ENCODE assay signal across 8 cellular contexts in genomic region chr3:36992806-36993325, GRCh38. TPM values are rescaled to one million over a fixed set of nuclear protein-coding genes. Genes with fewer than 3 reads are reported as not detected.
DNase-seq lines count a peak whose midpoint lies in the region; ATAC-seq and TF ChIP-seq lines count a peak whose summit lies in the region.

Gene EPM2AIP1, minus strand, starts transcription at chr3:36993131. Its CDS starts 54 bp downstream, at chr3:36993077.

- peak; percentile 82 for ATAC-seq in GM21423 (IDR thresholded peaks at IDR 0.05; ENCODE audit: unreplicated experiment)
- ATAC-seq in stimulated activated naive B cell treated with anti-CD40 and anti-IgM and Interleukin-4, amounts not matched to agents 10 μg/mL and 1 μg/mL and 100 μg/mL, for 72 hours (replicated peaks), result peak; percentile 88 to 89

- H3K27me3 ChIP-seq in HUES6 (ENCODE audit: control insufficient read depth, insufficient read depth, low read length), result no peaks in the 10 kb centered on the region

- H3K4me1 Mint-ChIP-seq in stimulated activated naive B cell treated with anti-CD40 and anti-IgM and Interleukin-4, amounts not matched to agents 10 μg/mL and 1 μg/mL and 100 μg/mL, for 72 hours, result peaks cover 21 to 33% of the 10 kb centered on the region in 2 donors

- peak; percentile 100 for DNase-seq in G401 (ENCODE audit: low spot score)
- no peak for DNase-seq in astrocyte of the cerebellum (ENCODE audit: low read depth)
- peak; percentile 100 for DNase-seq in iris pigment epithelial cell (ENCODE audit: low read depth)
- no peak for DNase-seq in stimulated activated naive B cell treated with anti-CD40 and anti-IgM and Interleukin-4, amounts not matched to agents 10 μg/mL and 1 μg/mL and 100 μg/mL, for 72 hours
- no peak for DNase-seq in OCI-M2 (lab: John Stamatoyannopoulos, UW; ENCODE audit: unreplicated experiment)
- no peak for DNase-seq in HEK293T (ENCODE audit: extremely low spot score)

- H3K27ac ChIP-seq in HUES6 (ENCODE audit: low read depth, low read length), result peak within 1 kb of the TSS; percentile 92

- no peak within 1 kb of the TSS for H3K4me3 Mint-ChIP-seq in stimulated activated naive B cell treated with anti-CD40 and anti-IgM and Interleukin-4, amounts not matched to agents 10 μg/mL and 1 μg/mL and 100 μg/mL, for 72 hours

- H3K36me3 ChIP-seq in HUES6 (ENCODE audit: control insufficient read depth, insufficient read depth, low read length), result peaks cover 33% of the 10 kb centered on the region

- peaks cover 23 to 27% of the 10 kb centered on the region in 2 donors for H3K36me3 Mint-ChIP-seq in stimulated activated naive B cell treated with anti-CD40 and anti-IgM and Interleukin-4, amounts not matched to agents 10 μg/mL and 1 μg/mL and 100 μg/mL, for 72 hours

- H3K4me3 ChIP-seq in HUES6 (ENCODE audit: low read depth, low read length), result peak within 1 kb of the TSS; percentile 73
- H3K4me3 ChIP-seq in astrocyte of the cerebellum (ENCODE audit: low read depth, low read length), result peak within 1 kb of the TSS; percentile 63

- in situ Hi-C loops in G401 (cut with HindIII; ENCODE audit: low sequenced_read_pairs), result no loop called here
- in situ Hi-C loops in astrocyte of the cerebellum (cut with HindIII; ENCODE audit: low sequenced_read_pairs), result no loop called here

- H3K9me3 Mint-ChIP-seq in stimulated activated naive B cell treated with anti-CD40 and anti-IgM and Interleukin-4, amounts not matched to agents 10 μg/mL and 1 μg/mL and 100 μg/mL, for 72 hours, result no peaks in the 10 kb centered on the region

- no peaks in the 10 kb centered on the region for H3K9me3 ChIP-seq in HUES6 (ENCODE audit: control insufficient read depth, insufficient read depth, low read depth, low read length)

- CTCF ChIA-PET in HEK293T (lab: Yijun Ruan, JAX), result no interaction called here

- H3K27me3 Mint-ChIP-seq in stimulated activated naive B cell treated with anti-CD40 and anti-IgM and Interleukin-4, amounts not matched to agents 10 μg/mL and 1 μg/mL and 100 μg/mL, for 72 hours, result no peaks in the 10 kb centered on the region

- peak; percentile 11 for TF ChIP-seq CTCF in astrocyte of the cerebellum (IDR thresholded peaks at IDR 0.05; ENCODE audit: low read depth, low read length, missing control alignments)

- peak within 1 kb of the TSS; percentile 92 for H3K9ac ChIP-seq in HUES6 (ENCODE audit: low read length)

- no peak within 1 kb of the TSS for H3K27ac Mint-ChIP-seq in stimulated activated naive B cell treated with anti-CD40 and anti-IgM and Interleukin-4, amounts not matched to agents 10 μg/mL and 1 μg/mL and 100 μg/mL, for 72 hours

- POLR2A ChIA-PET in HEK293T (lab: Yijun Ruan, JAX), result interaction anchor here (0.9 to 1.2 kb wide), 5 partner anchors 10 to 33 kb away, joined by 3 to 4 read pairs (median 3); no protein-coding TSS in a partner anchor

- peaks cover 28% of the 10 kb centered on the region; the same call in 1 of the 2 replicates for H3K4me1 ChIP-seq in HUES6 (ENCODE audit: control insufficient read depth, insufficient read depth, low read length)

TF ChIP-seq in HEK293T, 16 proteins besides CTCF, POLR2A, EP300 and RAD21:
- TF ChIP-seq CTBP1 (IDR thresholded peaks at IDR 0.05; ENCODE audit: borderline replicate concordance) (no peak), SUZ12 (IDR thresholded peaks at IDR 0.05) (no peak)

RNA-seq across cellular contexts. Expression of gene EPM2AIP1, which starts in this region (rescaled TPM):
- total RNA-seq in G401 (2014; rRNA removed; shearing (Covaris generic)), result 11.4 and 14.7 TPM in 2 replicates

Comparison
In these comparisons a context has a peak if more than half of its experiments do, and no peak if none do; other contexts are left out.
1. DNase-seq: peak in G401 (single experiment) and iris pigment epithelial cell (single experiment); none in astrocyte of the cerebellum (single experiment), stimulated activated naive B cell treated with anti-CD40 and anti-IgM and Interleukin-4, amounts not matched to agents 10 μg/mL and 1 μg/mL and 100 μg/mL, for 72 hours (single experiment), OCI-M2 (single experiment) and HEK293T (single experiment).